ENCODE assay signal across 8 cellular contexts in genomic region chr11:64341851-64342791, GRCh38. TPM values are rescaled to one million over a fixed set of nuclear protein-coding genes. Genes with fewer than 3 reads are reported as not detected.
A peak's percentile ranks its signal among the peaks of the same experiment; 100 is the strongest.
DNase-seq lines count a peak whose midpoint lies in the region; ATAC-seq and TF ChIP-seq lines count a peak whose summit lies in the region.

No MANE protein-coding gene starts in this region.

- H3K36me3 Mint-ChIP-seq in CD8-positive, alpha-beta memory T cell, result peaks cover 0 to 48% (median 7%) of the 10 kb centered on the region in 3 donors
- peaks cover 27% of the 10 kb centered on the region for H3K36me3 Mint-ChIP-seq in activated CD4-positive, alpha-beta T cell treated with anti-CD3 and anti-CD28 coated beads, Interleukin-2, amount 10 ng/mL, durations not matched to agents 7 days and 5 days (ENCODE audit: low read depth)

- peaks cover 0 to 2% of the 10 kb centered on the region in 2 donors for H3K27me3 Mint-ChIP-seq in CD8-positive, alpha-beta memory T cell
- H3K27me3 Mint-ChIP-seq in activated CD4-positive, alpha-beta T cell treated with anti-CD3 and anti-CD28 coated beads, Interleukin-2, amount 10 ng/mL, durations not matched to agents 7 days and 5 days, result no peaks in the 10 kb centered on the region

- DNase-seq in CD8-positive, alpha-beta memory T cell, result peak; percentile 81 to 87 (median 85)
- DNase-seq in HFF-Myc (ENCODE audit: extremely low read depth, low read depth), result peak; percentile 27
- peak; percentile 84 for DNase-seq in NCI-H460 (ENCODE audit: extremely low read depth, low read depth)
- DNase-seq in activated CD4-positive, alpha-beta T cell treated with anti-CD3 and anti-CD28 coated beads, Interleukin-2, amount 10 ng/mL, durations not matched to agents 7 days and 5 days, result peak; percentile 93
- peak; percentile 91 for DNase-seq in coronary artery (ENCODE audit: low spot score)
- peak; percentile 91 for DNase-seq in left lobe of liver (ENCODE audit: low spot score)
- peak; percentile 93 for DNase-seq in stimulated activated CD4-positive, alpha-beta T cell treated with anti-CD3 and anti-CD28 coated beads, Interleukin-1b, Interleukin-23, amount 100 ng/mL, for 48 hours

- peak overlapping the region; percentile 54 for H3K27ac ChIP-seq in CD8-positive, alpha-beta memory T cell (ENCODE audit: low read depth, low read length)
- H3K27ac ChIP-seq in coronary artery, result peak overlapping the region; percentile 40 to 77

- POLR2A ChIA-PET in CD8-positive, alpha-beta memory T cell (lab: Charles Lee), result interaction anchor here (0.7 to 2.1 kb wide), 3 partner anchors 11 to 24 kb away, joined by 3 to 16 read pairs (median 5); partner anchors contain the start of genes PRDX5, RPS6KA4 and TRMT112
- POLR2A ChIA-PET in activated CD4-positive, alpha-beta T cell treated with anti-CD3 and anti-CD28 coated beads, Interleukin-2, amount 10 ng/mL, durations not matched to agents 7 days and 5 days (lab: Charles Lee), result no interaction called here

- peak overlapping the region; percentile 15 for H3K4me3 ChIP-seq in CD8-positive, alpha-beta memory T cell (ENCODE audit: low read length)
- 0 out of 2 replicates have a peak overlapping the region, but pooled peaks have one; percentile 21 for H3K4me3 ChIP-seq in HFF-Myc (replicated peaks; ENCODE audit: low read depth, low read length)
- H3K4me3 ChIP-seq in coronary artery, result peak overlapping the region; percentile 67

- TF ChIP-seq CTCF in HFF-Myc (IDR thresholded peaks at IDR 0.05; ENCODE audit: low read depth, low read length, missing control alignments), result peak; percentile 45
- no peak for TF ChIP-seq CTCF in coronary artery (IDR thresholded peaks at IDR 0.05)

- H3K9me3 ChIP-seq in CD8-positive, alpha-beta memory T cell (ENCODE audit: low read length), result no peaks in the 10 kb centered on the region

- ATAC-seq in left lobe of liver, result peak; percentile 96
- ATAC-seq in GM19467 (IDR thresholded peaks at IDR 0.05; ENCODE audit: unreplicated experiment), result no peak

- H3K27ac Mint-ChIP-seq in CD8-positive, alpha-beta memory T cell, result peak overlapping the region in 5 of 8 donors; percentile 23 to 79 (median 74)
- H3K27ac Mint-ChIP-seq in activated CD4-positive, alpha-beta T cell treated with anti-CD3 and anti-CD28 coated beads, Interleukin-2, amount 10 ng/mL, durations not matched to agents 7 days and 5 days, result no peak overlapping the region

- peaks cover 32% of the 10 kb centered on the region for H3K4me1 ChIP-seq in CD8-positive, alpha-beta memory T cell (ENCODE audit: insufficient read depth, low read length)

- no peaks in the 10 kb centered on the region for H3K27me3 ChIP-seq in CD8-positive, alpha-beta memory T cell (ENCODE audit: insufficient read depth, low read length, poor library complexity, severe bottlenecking)

- peak overlapping the region in 6 of 7 donors; percentile 27 to 87 (median 58) for H3K4me3 Mint-ChIP-seq in CD8-positive, alpha-beta memory T cell
- peak overlapping the region; percentile 84 for H3K4me3 Mint-ChIP-seq in activated CD4-positive, alpha-beta T cell treated with anti-CD3 and anti-CD28 coated beads, Interleukin-2, amount 10 ng/mL, durations not matched to agents 7 days and 5 days

- peaks cover 34 to 59% (median 37%) of the 10 kb centered on the region in 3 donors for H3K4me1 Mint-ChIP-seq in CD8-positive, alpha-beta memory T cell
- H3K4me1 Mint-ChIP-seq in activated CD4-positive, alpha-beta T cell treated with anti-CD3 and anti-CD28 coated beads, Interleukin-2, amount 10 ng/mL, durations not matched to agents 7 days and 5 days, result peaks cover 53% of the 10 kb centered on the region

- CTCF ChIA-PET in CD8-positive, alpha-beta memory T cell (lab: Charles Lee), result interaction anchor here (0.9 to 6.7 kb wide), 7 partner anchors 10 to 137 kb away, joined by 3 to 42 read pairs (median 10); partner anchors contain the start of genes PRDX5 and TRMT112
- CTCF ChIA-PET in activated CD4-positive, alpha-beta T cell treated with anti-CD3 and anti-CD28 coated beads, Interleukin-2, amount 10 ng/mL, durations not matched to agents 7 days and 5 days (lab: Charles Lee), result interaction anchor here (0.7 to 3.5 kb wide), 13 partner anchors 9 to 401 kb away, joined by 3 to 29 read pairs (median 7); partner anchors contain the start of genes ESRRA, PRDX5, RPS6KA4 and TRMT112

- no peaks in the 10 kb centered on the region for H3K9me3 Mint-ChIP-seq in CD8-positive, alpha-beta memory T cell
- no peaks in the 10 kb centered on the region for H3K9me3 Mint-ChIP-seq in activated CD4-positive, alpha-beta T cell treated with anti-CD3 and anti-CD28 coated beads, Interleukin-2, amount 10 ng/mL, durations not matched to agents 7 days and 5 days

- peaks cover 7% of the 10 kb centered on the region for H3K36me3 ChIP-seq in CD8-positive, alpha-beta memory T cell (ENCODE audit: insufficient read depth, low read length)

RNA-seq across cellular contexts. Expression of gene CCDC88B, which starts 2.1 kb away (rescaled TPM):
- total RNA-seq in CD8-positive, alpha-beta memory T cell, result 100 to 1,000 TPM; 101 to 105 TPM
- polyA plus RNA-seq in CD8-positive, alpha-beta memory T cell, result 45.6 TPM
- 2.8 and 3.7 TPM in 2 replicates for total RNA-seq in NCI-H460 (2014; rRNA removed; shearing (Covaris generic))
- 6.5 and 8.0 TPM in 2 replicates for polyA plus RNA-seq in NCI-H460 (2014; cell fraction: nucleus; rRNA removed)
- total RNA-seq in activated CD4-positive, alpha-beta T cell treated with anti-CD3 and anti-CD28 coated beads, Interleukin-2, amount 10 ng/mL, durations not matched to agents 7 days and 5 days, result 100 to 1,000 TPM; 103 to 127 TPM
- total RNA-seq in left lobe of liver, result 4.0 TPM

RNA-seq across cellular contexts. Expression of gene RPS6KA4, which starts 16.8 kb away (rescaled TPM):
- total RNA-seq in CD8-positive, alpha-beta memory T cell, result 10 to 100 TPM; 38.0 to 39.0 TPM
- 15.9 TPM for polyA plus RNA-seq in CD8-positive, alpha-beta memory T cell
- total RNA-seq in NCI-H460 (2014; rRNA removed; shearing (Covaris generic)), result 15.1 and 16.8 TPM in 2 replicates
- polyA plus RNA-seq in NCI-H460 (2014; cell fraction: nucleus; rRNA removed), result 46.9 and 76.2 TPM in 2 replicates
- 10 to 100 TPM; 31.0 to 43.0 TPM for total RNA-seq in activated CD4-positive, alpha-beta T cell treated with anti-CD3 and anti-CD28 coated beads, Interleukin-2, amount 10 ng/mL, durations not matched to agents 7 days and 5 days
- total RNA-seq in left lobe of liver, result 9.8 TPM

RNA-seq across cellular contexts. Expression of gene PRDX5, which starts 24.2 kb away (rescaled TPM):
- 100 to 1,000 TPM; 114 to 126 TPM for total RNA-seq in CD8-positive, alpha-beta memory T cell
- polyA plus RNA-seq in CD8-positive, alpha-beta memory T cell, result 170 TPM
- 205 and 210 TPM in 2 replicates for total RNA-seq in NCI-H460 (2014; rRNA removed; shearing (Covaris generic))
- 183 and 203 TPM in 2 replicates for polyA plus RNA-seq in NCI-H460 (2014; cell fraction: nucleus; rRNA removed)
- 100 to 1,000 TPM in 1 of 2 experiments, 10 to 100 TPM in 1; 97.4 to 106 TPM for total RNA-seq in activated CD4-positive, alpha-beta T cell treated with anti-CD3 and anti-CD28 coated beads, Interleukin-2, amount 10 ng/mL, durations not matched to agents 7 days and 5 days
- total RNA-seq in left lobe of liver, result 96.4 TPM

RNA-seq across cellular contexts. Expression of gene TRMT112, which starts 24.8 kb away (rescaled TPM):
- total RNA-seq in CD8-positive, alpha-beta memory T cell, result 100 to 1,000 TPM; 327 to 332 TPM
- polyA plus RNA-seq in CD8-positive, alpha-beta memory T cell, result 467 TPM
- 202 and 230 TPM in 2 replicates for total RNA-seq in NCI-H460 (2014; rRNA removed; shearing (Covaris generic))
- 450 and 481 TPM in 2 replicates for polyA plus RNA-seq in NCI-H460 (2014; cell fraction: nucleus; rRNA removed)
- total RNA-seq in activated CD4-positive, alpha-beta T cell treated with anti-CD3 and anti-CD28 coated beads, Interleukin-2, amount 10 ng/mL, durations not matched to agents 7 days and 5 days, result 100 to 1,000 TPM; 160 to 171 TPM
- total RNA-seq in left lobe of liver, result 59.1 TPM

RNA-seq across cellular contexts. Expression of gene ESRRA, which starts 36.8 kb away (rescaled TPM):
- total RNA-seq in CD8-positive, alpha-beta memory T cell, result 10 to 100 TPM; 52.2 to 54.3 TPM
- polyA plus RNA-seq in CD8-positive, alpha-beta memory T cell, result 11.9 TPM
- 42.2 and 52.8 TPM in 2 replicates for total RNA-seq in NCI-H460 (2014; rRNA removed; shearing (Covaris generic))
- polyA plus RNA-seq in NCI-H460 (2014; cell fraction: nucleus; rRNA removed), result 105 and 114 TPM in 2 replicates
- 10 to 100 TPM; 24.8 to 32.0 TPM for total RNA-seq in activated CD4-positive, alpha-beta T cell treated with anti-CD3 and anti-CD28 coated beads, Interleukin-2, amount 10 ng/mL, durations not matched to agents 7 days and 5 days
- total RNA-seq in left lobe of liver, result 53.6 TPM

Comparison
In these comparisons a context has a peak if more than half of its experiments do, and no peak if none do; other contexts are left out.
1. DNase-seq: peak in every context shown above with its lines; median percentile 93 in activated CD4-positive, alpha-beta T cell treated with anti-CD3 and anti-CD28 coated beads, Interleukin-2, amount 10 ng/mL, durations not matched to agents 7 days and 5 days; 93 in stimulated activated CD4-positive, alpha-beta T cell treated with anti-CD3 and anti-CD28 coated beads, Interleukin-1b, Interleukin-23, amount 100 ng/mL, for 48 hours; 91 in coronary artery; 91 in left lobe of liver; 85 in CD8-positive, alpha-beta memory T cell; 84 in NCI-H460; 27 in HFF-Myc.
2. H3K4me3 ChIP-seq: peak in every context shown above with its lines; median percentile 67 in coronary artery; 21 in HFF-Myc; 15 in CD8-positive, alpha-beta memory T cell.
3. RNA of gene CCDC88B, which starts 2.1 kb away (total RNA-seq): 103 to 127 TPM in activated CD4-positive, alpha-beta T cell treated with anti-CD3 and anti-CD28 coated beads, Interleukin-2, amount 10 ng/mL, durations not matched to agents 7 days and 5 days and 101 to 105 TPM in CD8-positive, alpha-beta memory T cell; 4.0 TPM in left lobe of liver (single experiment) and 2.8 to 3.7 TPM in NCI-H460; every median in the first group is over 10 times any median in the second.